Comparison of ENCODE assay signal across 1 cellular context in genomic region chr1:222928212-222928611, GRCh38.
A peak's percentile ranks its signal among the peaks of the same experiment; 100 is the strongest.
TF ChIP-seq lines count a peak whose summit lies in the region.

No MANE protein-coding gene starts in this region.

TF ChIP-seq in HEK293, 187 proteins besides CTCF, POLR2A, EP300 and RAD21 (continued from another document):
- TF ChIP-seq ZBTB11 (tag by site-specific recombination; conservative IDR thresholded peaks at IDR 0.05; ENCODE audit: low read depth): no peak
- TF ChIP-seq FEZF1 (tag by site-specific recombination; IDR thresholded peaks at IDR 0.05): peak; percentile 25; the same call in 1 of the 2 replicates
- TF ChIP-seq TCF7L2 (IDR thresholded peaks at IDR 0.05; ENCODE audit: borderline replicate concordance, low read depth, low read length): 0 out of 2 replicates have a peak, but pooled peaks have one; percentile 19
- peak; percentile 69 for TF ChIP-seq ZBTB20 (tag by site-specific recombination; IDR thresholded peaks at IDR 0.05)
- peak; percentile 73; the same call in 1 of the 2 replicates for TF ChIP-seq ZBTB48 (tag by site-specific recombination; IDR thresholded peaks at IDR 0.05)
- TF ChIP-seq ELK4 (IDR thresholded peaks at IDR 0.05; ENCODE audit: borderline replicate concordance, low read depth, low read length): no peak
- TF ChIP-seq PATZ1 (tag by site-specific recombination; IDR thresholded peaks at IDR 0.05): no peak
- TF ChIP-seq ZNF561 (tag by site-specific recombination; IDR thresholded peaks at IDR 0.05; ENCODE audit: borderline replicate concordance): peak; percentile 64
- no peak for TF ChIP-seq ZSCAN18 (tag by site-specific recombination; IDR thresholded peaks at IDR 0.05)
- no peak for TF ChIP-seq ZNF146 (tag by site-specific recombination; IDR thresholded peaks at IDR 0.05)
- no peak for TF ChIP-seq ZNF10 (tag by site-specific recombination; IDR thresholded peaks at IDR 0.05)
- no peak for TF ChIP-seq ZNF639 (tag by site-specific recombination; IDR thresholded peaks at IDR 0.05)
- no peak for TF ChIP-seq PRDM10 (tag by site-specific recombination; IDR thresholded peaks at IDR 0.05)
- peak; percentile 73; the same call in 1 of the 2 replicates for TF ChIP-seq ZNF768 (tag by site-specific recombination; IDR thresholded peaks at IDR 0.05)
- peak; percentile 86 for TF ChIP-seq ZNF600 (tag by site-specific recombination; IDR thresholded peaks at IDR 0.05)
- TF ChIP-seq HIC1 (tag by site-specific recombination; IDR thresholded peaks at IDR 0.05): peak; percentile 30; the same call in 1 of the 2 replicates
- no peak for TF ChIP-seq ZNF677 (tag by site-specific recombination; IDR thresholded peaks at IDR 0.05)
- TF ChIP-seq ZNF610 (tag by site-specific recombination; IDR thresholded peaks at IDR 0.05; ENCODE audit: borderline replicate concordance): peak; percentile 91; the same call in 1 of the 2 replicates
